ENCODE assay signal across 34 cellular contexts in genomic region chr9:135768516-135769218, GRCh38.
"Had no signal": no experiment of that assay in that cellular context is flagged by ENCODE, and none has a peak within 500 bp of the region (broad histone marks: within the 10 kb centered on the region; RNA-seq: fewer than 3 reads in every experiment).

No MANE protein-coding gene starts in this region.

- H3K4me2 ChIP-seq: SK-N-SH had no signal

- DNase-seq: activated CD4-positive, alpha-beta T cell treated with anti-CD3 and anti-CD28 coated beads for 36 hours; activated CD4-positive, alpha-beta T cell treated with anti-CD3 and anti-CD28 coated beads, Interleukin-2, amount 10 ng/mL, durations not matched to agents 7 days and 5 days; activated CD4-positive, alpha-beta T cell treated with anti-CD3 and anti-CD28 coated beads, Interleukin-2, amount 50 U/mL, for 48 hours; activated CD8-positive, alpha-beta T cell treated with anti-CD3 and anti-CD28 coated beads, Interleukin-2, amount 10 ng/mL, durations not matched to agents 7 days and 5 days; activated gamma-delta T cell; activated naive CD4-positive, alpha-beta T cell treated with Interleukin-2 at 50 U/mL for 16 hours; activated naive CD8-positive, alpha-beta T cell treated with anti-CD3 and anti-CD28 coated beads, Interleukin-2, amount 50 U/mL, for 24 hours; activated T-cell treated with anti-CD3 and anti-CD28 coated beads, Interleukin-2, amount 50 U/mL, for 24 hours; anterior cingulate cortex; brain microvascular endothelial cell; central memory CD4-positive, alpha-beta T cell; MM.1S; MV-4-11; NCI-H1092; NCI-H1436 treated with DMSO at 0.1 percent for 48 hours; NCI-H187 treated with DMSO at 0.1 percent for 48 hours; NCI-H2081; NCI-H226; NCI-H446 treated with DMSO at 0.1 percent for 48 hours; NCI-H526; NCI-H748 treated with DMSO at 0.1 percent for 48 hours; NK-92 treated with Interleukin-12 subunit alpha and Interleukin-12 subunit beta, amount 100 ng/mL, for 24 hours; PC-3; Peyer's patch; RPMI8226; SHP77 treated with DMSO at 0.1 percent for 48 hours; SK-N-SH had no signal

- H3K9me3 ChIP-seq: SK-N-SH had no signal

- FAIRE-seq: TTC549 had no signal

- H3K9me3 Mint-ChIP-seq: activated naive CD8-positive, alpha-beta T cell treated with anti-CD3 and anti-CD28 coated beads, Interleukin-2, amount 50 U/mL, for 24 hours; activated T-helper 2 cell treated with anti-CD3 and anti-CD28 coated beads, Interferon-gamma antibody, Interleukin-2, Interleukin-4, amounts not matched to agents 10 μg/mL and 5 μg/mL and 100 μg/mL, durations not matched to agents 14 hours and 24 hours and 36 hours; T-helper 2 cell treated with Interferon-gamma antibody and Interleukin-4, amounts not matched to agents 5 μg/mL and 100 μg/mL, for 36 hours had no signal

- H3K27me3 Mint-ChIP-seq: activated CD4-positive, alpha-beta T cell treated with anti-CD3 and anti-CD28 coated beads for 36 hours; activated CD4-positive, alpha-beta T cell treated with anti-CD3 and anti-CD28 coated beads, Interleukin-2, amount 10 ng/mL, durations not matched to agents 7 days and 5 days; activated naive CD8-positive, alpha-beta T cell; activated naive CD8-positive, alpha-beta T cell treated with anti-CD3 and anti-CD28 coated beads, Interleukin-2, amount 50 U/mL, for 24 hours; activated T-cell treated with anti-CD3 and anti-CD28 coated beads, Interleukin-2, amount 50 U/mL, for 24 hours had no signal

- H3K4me1 Mint-ChIP-seq: activated CD4-positive, alpha-beta T cell treated with anti-CD3 and anti-CD28 coated beads for 36 hours; activated CD4-positive, alpha-beta T cell treated with anti-CD3 and anti-CD28 coated beads, Interleukin-2, amount 10 ng/mL, durations not matched to agents 7 days and 5 days; activated naive CD8-positive, alpha-beta T cell treated with anti-CD3 and anti-CD28 coated beads, Interleukin-2, amount 50 U/mL, for 24 hours had no signal

- H3K27ac Mint-ChIP-seq: activated CD4-positive, alpha-beta T cell treated with anti-CD3 and anti-CD28 coated beads for 36 hours; activated CD4-positive, alpha-beta T cell treated with anti-CD3 and anti-CD28 coated beads, Interleukin-2, amount 10 ng/mL, durations not matched to agents 7 days and 5 days; activated CD8-positive, alpha-beta T cell treated with anti-CD3 and anti-CD28 coated beads, Interleukin-2, amount 10 ng/mL, durations not matched to agents 7 days and 5 days; activated naive CD8-positive, alpha-beta T cell; activated naive CD8-positive, alpha-beta T cell treated with anti-CD3 and anti-CD28 coated beads, Interleukin-2, amount 50 U/mL, for 24 hours; activated T-cell treated with anti-CD3 and anti-CD28 coated beads, Interleukin-2, amount 50 U/mL, for 24 hours; activated T-helper 2 cell treated with anti-CD3 and anti-CD28 coated beads, Interferon-gamma antibody, Interleukin-2, Interleukin-4, amounts not matched to agents 10 μg/mL and 5 μg/mL and 100 μg/mL, durations not matched to agents 14 hours and 24 hours and 36 hours; T-helper 1 cell treated with Interleukin-12 subunit alpha and Interleukin-12 subunit beta and Interleukin-4 antibody, amounts not matched to agents 30 μg/mL and 1 μg/mL, for 36 hours; T-helper 2 cell treated with Interferon-gamma antibody and Interleukin-4, amounts not matched to agents 5 μg/mL and 100 μg/mL, for 36 hours had no signal

- H3K4me1 ChIP-seq: Peyer's patch, SJSA1 had no signal

- H3K9ac ChIP-seq: SK-N-SH had no signal

- H3K36me3 Mint-ChIP-seq: activated naive CD8-positive, alpha-beta T cell had no signal

- H3K27me3 ChIP-seq: brain microvascular endothelial cell, Peyer's patch, SJSA1 had no signal

- H3K36me3 ChIP-seq: brain microvascular endothelial cell, Peyer's patch, SJSA1 had no signal

- H3K4me3 ChIP-seq: Peyer's patch, SJSA1 had no signal

- H3K4me3 Mint-ChIP-seq: activated CD4-positive, alpha-beta T cell treated with anti-CD3 and anti-CD28 coated beads for 36 hours; activated CD4-positive, alpha-beta T cell treated with anti-CD3 and anti-CD28 coated beads, Interleukin-2, amount 10 ng/mL, durations not matched to agents 7 days and 5 days; activated CD8-positive, alpha-beta T cell treated with anti-CD3 and anti-CD28 coated beads, Interleukin-2, amount 10 ng/mL, durations not matched to agents 7 days and 5 days; activated naive CD8-positive, alpha-beta T cell; activated naive CD8-positive, alpha-beta T cell treated with anti-CD3 and anti-CD28 coated beads, Interleukin-2, amount 50 U/mL, for 24 hours; activated T-cell treated with anti-CD3 and anti-CD28 coated beads, Interleukin-2, amount 50 U/mL, for 24 hours; T-helper 1 cell treated with Interleukin-12 subunit alpha and Interleukin-12 subunit beta and Interleukin-4 antibody, amounts not matched to agents 30 μg/mL and 1 μg/mL, for 36 hours; T-helper 2 cell treated with Interferon-gamma antibody and Interleukin-4, amounts not matched to agents 5 μg/mL and 100 μg/mL, for 36 hours had no signal

- ATAC-seq: activated CD4-positive, alpha-beta T cell treated with anti-CD3 and anti-CD28 coated beads for 36 hours; activated CD4-positive, CD25-positive, alpha-beta regulatory T cell treated with anti-CD3 and anti-CD28 coated beads, Interleukin-2, amount 50 U/mL, for 24 hours; activated CD8-positive, alpha-beta T cell treated with anti-CD3 and anti-CD28 coated beads, Interleukin-2, amount 10 ng/mL, durations not matched to agents 7 days and 5 days; activated naive CD8-positive, alpha-beta T cell treated with anti-CD3 and anti-CD28 coated beads, Interleukin-2, amount 50 U/mL, for 24 hours; PC-3 had no signal

- H3K27ac ChIP-seq: brain microvascular endothelial cell, Peyer's patch, SJSA1 had no signal
